ENCODE assay signal across 15 cellular contexts in genomic region chr11:68076371-68077042, GRCh38. TPM values are rescaled to one million over a fixed set of nuclear protein-coding genes. Genes with fewer than 3 reads are reported as not detected.
DNase-seq lines count a peak whose midpoint lies in the region; ATAC-seq, FAIRE-seq and TF ChIP-seq lines count a peak whose summit lies in the region.
"Had no signal": no experiment of that assay in that cellular context is flagged by ENCODE, and none has a peak within 500 bp of the region (broad histone marks: within the 10 kb centered on the region; RNA-seq: fewer than 3 reads in every experiment).

No MANE protein-coding gene starts in this region.

- H3K27ac ChIP-seq in A549 (no peak overlapping the region), GM12878 (ENCODE audit: control insufficient read depth, insufficient read depth) (no peak overlapping the region), ascending aorta (no peak overlapping the region), breast epithelium (no peak overlapping the region)
- H3K27ac ChIP-seq: colonic mucosa, gastrocnemius medialis, neutrophil, Peyer's patch had no signal

- TF ChIP-seq CTCF in A549 (IDR thresholded peaks at IDR 0.05) (0 out of 3 replicates have a peak, but pooled peaks have one; percentile 5), GM13977 (IDR thresholded peaks at IDR 0.05; ENCODE audit: extremely low read depth, insufficient read depth, missing control alignments) (peak; percentile 44), GM12878 (IDR thresholded peaks at IDR 0.05 in 2 of 3, conservative IDR thresholded peaks at IDR 0.05 in 1 of 3; ENCODE audit: control insufficient read depth in 2 of 3, extremely low read depth in 1 of 3, insufficient read depth in 1 of 3, low read depth in 3 of 3, low read length in 3 of 3) (peak; percentile 18 to 31 (median 27); a peak in 4 of 6 replicates), ascending aorta (IDR thresholded peaks at IDR 0.05) (no peak), breast epithelium (IDR thresholded peaks at IDR 0.05) (no peak)

- H3K9me3 ChIP-seq in A549 (no peaks in the 10 kb centered on the region), GM12878 (replicated peaks; ENCODE audit: control insufficient read depth, insufficient read depth, low read length) (no peaks in the 10 kb centered on the region), ascending aorta (no peaks in the 10 kb centered on the region), breast epithelium (no peaks in the 10 kb centered on the region)
- H3K9me3 ChIP-seq: colonic mucosa, gastrocnemius medialis, neutrophil, Peyer's patch had no signal

- peak in 1 of 2 experiments; percentile 36; a peak in 2 of 5 replicates for TF ChIP-seq RAD21 in A549 (conservative IDR thresholded peaks at IDR 0.05 in 1 of 2, IDR thresholded peaks at IDR 0.05 in 1 of 2)
- peak; percentile 39; the same call in 1 of the 2 replicates for TF ChIP-seq RAD21 in GM12878 (IDR thresholded peaks at IDR 0.05; ENCODE audit: insufficient read depth, low read depth, low read length)

- TF ChIP-seq POLR2A in A549 (IDR thresholded peaks at IDR 0.05; ENCODE audit: low read length) (no peak), GM12878 (IDR thresholded peaks at IDR 0.05; ENCODE audit: low read depth, low read length) (no peak), breast epithelium (IDR thresholded peaks at IDR 0.05) (no peak)

- no peak for FAIRE-seq in A549 (lab: Jason Lieb, UNC)
- FAIRE-seq in GM12878 (lab: Jason Lieb, UNC): no peak
- FAIRE-seq: urothelium cell line had no signal

- no peaks in the 10 kb centered on the region for H3K79me2 ChIP-seq in GM12878 (ENCODE audit: control insufficient read depth, insufficient read depth, low read length)

- in situ Hi-C loops in GM13977 (cut with MboI; ENCODE audit: low pct_unique_long_range_greater_than_20kb, low sequenced_read_pairs, unreplicated experiment): no loop called here
- in situ Hi-C loops in GM12878 (cut with MboI): no loop called here

- ATAC-seq in A549: peak in 1 of 2 experiments; percentile 64; a peak in 4 of 6 replicates
- ATAC-seq in GM12878: 0 out of 3 replicates have a peak, but pooled peaks have one; percentile 21
- ATAC-seq: gastrocnemius medialis had no signal

- H3K4me2 ChIP-seq in A549 (no peak overlapping the region), GM12878 (ENCODE audit: control insufficient read depth, insufficient read depth) (no peak overlapping the region)

- 70% methylated on average over 11 of the region's 11 CpGs for WGBS in A549 (ENCODE audit: missing lambda C conversion rate)
- WGBS in GM12878 (ENCODE audit: insufficient coverage, insufficient replicate concordance, low lambda C conversion rate, missing lambda C conversion rate): 85% methylated on average over 11 of the region's 11 CpGs

- H3K4me3 ChIP-seq in A549 (no peak overlapping the region), GM12878 (no peak overlapping the region), ascending aorta (no peak overlapping the region), breast epithelium (no peak overlapping the region)
- H3K4me3 ChIP-seq: colonic mucosa, gastrocnemius medialis, Peyer's patch had no signal

- no peaks in the 10 kb centered on the region for H4K20me1 ChIP-seq in GM12878 (ENCODE audit: control insufficient read depth, insufficient read depth)

- H2AFZ ChIP-seq in GM12878 (ENCODE audit: control insufficient read depth, low read depth, low read length): no peak overlapping the region

- CTCF ChIA-PET in A549 (lab: Yijun Ruan, JAX): interaction anchor here (1.0 to 1.3 kb wide), 3 partner anchors 11 to 133 kb away, joined by 3 to 5 read pairs (median 3); no protein-coding TSS in a partner anchor
- CTCF ChIA-PET in GM12878 (lab: Yijun Ruan, JAX): interaction anchor here (0.6 to 1.5 kb wide), 6 partner anchors 17 to 220 kb away, joined by 3 to 4 read pairs (median 3); no protein-coding TSS in a partner anchor

- peaks cover 15 to 27% of the 10 kb centered on the region in 2 experiments for H3K36me3 ChIP-seq in GM12878 (ENCODE audit: control insufficient read depth in 2 of 2, insufficient read depth in 2 of 2, low read length in 1 of 2)
- no peaks in the 10 kb centered on the region for H3K36me3 ChIP-seq in ascending aorta
- H3K36me3 ChIP-seq in breast epithelium: no peaks in the 10 kb centered on the region
- H3K36me3 ChIP-seq: colonic mucosa had no signal

- H3K27me3 ChIP-seq in GM12878 (replicated peaks in 1 of 2; ENCODE audit: control insufficient read depth in 2 of 2, insufficient read depth in 2 of 2, low read length in 1 of 2) (no peaks in the 10 kb centered on the region), ascending aorta (no peaks in the 10 kb centered on the region), breast epithelium (no peaks in the 10 kb centered on the region)
- H3K27me3 ChIP-seq: colonic mucosa, gastrocnemius medialis, neutrophil, Peyer's patch had no signal

- POLR2A ChIA-PET in A549 (lab: Yijun Ruan, JAX) (no interaction called here), GM12878 (lab: Charles Lee) (no interaction called here)

- no peak for DNase-seq in A549 (ENCODE audit: low read depth in 1 of 2, low spot score in 1 of 2)
- DNase-seq in GM13977 (ENCODE audit: low spot score): no peak
- no peak for DNase-seq in GM12878 (ENCODE audit: low read depth, low spot score)
- DNase-seq in left kidney (ENCODE audit: low read depth, low spot score): peak; percentile 25
- DNase-seq in ascending aorta (ENCODE audit: low spot score in 2 of 2): no peak
- DNase-seq in breast epithelium (ENCODE audit: low spot score in 2 of 2): no peak
- DNase-seq in activated CD4-positive, CD25-positive, alpha-beta regulatory T cell treated with anti-CD3 and anti-CD28 coated beads, Interleukin-2, amount 50 U/mL, for 72 hours: no peak
- DNase-seq in H4 (ENCODE audit: low spot score): no peak
- DNase-seq: activated naive CD8-positive, alpha-beta T cell treated with anti-CD3 and anti-CD28 coated beads for 36 hours; colonic mucosa; gastrocnemius medialis; NCI-H2171 treated with DMSO at 0.1 percent for 48 hours; Peyer's patch had no signal

- TF ChIP-seq EP300 in A549 (IDR thresholded peaks at IDR 0.05) (no peak), GM12878 (IDR thresholded peaks at IDR 0.05; ENCODE audit: borderline replicate concordance in 1 of 2, control insufficient read depth in 1 of 2, low read depth in 2 of 2, low read length in 2 of 2) (no peak)

- intact Hi-C loops in GM12878 (cut with micrococcal nuclease; ENCODE audit: unreplicated experiment): loop anchor here (2.0 kb wide), 1 partner anchor 42 kb away; no protein-coding TSS in a partner anchor
- intact Hi-C loops in ascending aorta (cut with DNase I): no loop called here
- intact Hi-C loops in breast epithelium (cut with DNase I; ENCODE audit: low total_unique reads): no loop called here

- BruUV-seq in GM12878 (replicated peaks; lab: Mats Ljungman, UMichigan): no TSS peak

- peaks cover 6% of the 10 kb centered on the region; the same call in 1 of the 3 replicates for H3K4me1 ChIP-seq in A549
- peaks cover 3% of the 10 kb centered on the region; the same call in 1 of the 2 replicates for H3K4me1 ChIP-seq in GM12878 (ENCODE audit: control insufficient read depth, insufficient read depth, low read length)
- no peaks in the 10 kb centered on the region for H3K4me1 ChIP-seq in ascending aorta
- no peaks in the 10 kb centered on the region for H3K4me1 ChIP-seq in breast epithelium
- H3K4me1 ChIP-seq: colonic mucosa, Peyer's patch had no signal

- SMC1A ChIA-PET in GM12878 (lab: Charles Lee; ENCODE audit: uncharacterized antibody, unreplicated experiment): interaction anchor here (0.6 to 2.5 kb wide), 4 partner anchors 20 to 45 kb away, joined by 3 to 15 read pairs (median 4); partner anchors contain the start of gene TCIRG1

- RAD21 ChIA-PET in GM12878 (lab: Charles Lee; ENCODE audit: unreplicated experiment): interaction anchor here (1.4 kb wide), 1 partner anchor 130 kb away, joined by 3 read pairs; no protein-coding TSS in a partner anchor

- no peak overlapping the region for H3K9ac ChIP-seq in GM12878 (ENCODE audit: control insufficient read depth, insufficient read depth, low read length)

RNA-seq across cellular contexts. Expression of gene TCIRG1, which starts 37.7 kb away (rescaled TPM):
- polyA plus RNA-seq in A549 (2011; rRNA removed) (36.3 and 49.4 TPM in 2 replicates), A549 (2017; fragmentation: RNase III; extraction: RNeasy Plus Mini Kit Qiagen cat#74134 plus additional on column Dnase treatment) (94.9 to 120 TPM (median 115 TPM) in 3 replicates), GM12878 (2011; rRNA removed) (20.8 and 51.2 TPM in 2 replicates), GM12878 (2014; fragmentation: Illumina TruSeq; extraction: Trizol) (3.0 and 18.6 TPM in 2 replicates), GM12878 (2014; fragmentation: Nextera tagmentation; extraction: Ambion mirVana) (1 to 10 TPM in 1 of 2 experiments, under 1 TPM in 1; 0.76 to 7.5 TPM), GM12878 (2014; rRNA removed) (218 and 238 TPM in 2 replicates), GM12878 (2016; fragmentation: Nextera tagmentation; extraction: Ambion mirVana) (100 to 1,000 TPM; 124 to 148 TPM)
- polyA plus RNA-seq in A549 (2012; cell fraction: cytosol; rRNA removed): 99.5 and 132 TPM in 2 replicates
- polyA plus RNA-seq in A549 (2012; cell fraction: nucleus; rRNA removed): 1,336 and 1,871 TPM in 2 replicates
- 33.0 and 50.4 TPM in 2 replicates for polyA minus RNA-seq in A549 (2011; rRNA and poly(A)+ RNA removed)
- 287 and 325 TPM in 2 replicates for total RNA-seq in GM12878 (2013; cell fraction: nucleolus; rRNA removed)
- total RNA-seq in GM12878 (2014; rRNA removed) (143 and 166 TPM in 2 replicates), GM12878 (2014; rRNA removed; fragmentation: Illumina TruSeq; extraction: Trizol) (18.9 and 20.4 TPM in 2 replicates), GM12878 (2021) (173 and 179 TPM in 2 replicates), ascending aorta (385 TPM), breast epithelium (100 to 1,000 TPM in 1 of 3 donors, 10 to 100 TPM in 2; 71.4 to 135 (median 90.3) TPM)
- 40.2 TPM for polyA plus RNA-seq in GM12878 (2011; ENCODE audit: low read depth)
- polyA plus RNA-seq in GM12878 (2011; cell fraction: cytosol; rRNA removed): 73.7 and 130 TPM in 2 replicates
- polyA plus RNA-seq in GM12878 (2011; cell fraction: nucleus; rRNA removed): 2,133 and 2,164 TPM in 2 replicates
- polyA plus RNA-seq in GM12878 (2012): 133 and 152 TPM in 2 replicates
- 36.7 and 83.1 TPM in 2 replicates for polyA minus RNA-seq in GM12878 (2011; rRNA and poly(A)+ RNA removed)
- 30.3 and 36.8 TPM in 2 replicates for polyA minus RNA-seq in GM12878 (2011; cell fraction: cytosol; rRNA and poly(A)+ RNA removed)
- 200 and 263 TPM in 2 replicates for polyA minus RNA-seq in GM12878 (2011; cell fraction: nucleus; rRNA and poly(A)+ RNA removed)
- total RNA-seq in H4 (2014; rRNA removed; shearing (Covaris generic)): 12.5 and 13.1 TPM in 2 replicates

RNA-seq across cellular contexts. Expression of gene CHKA, which starts 44.7 kb away (rescaled TPM):
- 19.4 and 21.7 TPM in 2 replicates for polyA plus RNA-seq in A549 (2011; rRNA removed)
- 10.4 and 12.1 TPM in 2 replicates for polyA plus RNA-seq in A549 (2012; cell fraction: cytosol; rRNA removed)
- polyA plus RNA-seq in A549 (2012; cell fraction: nucleus; rRNA removed): 38.4 and 61.2 TPM in 2 replicates
- 11.1 to 15.9 TPM (median 14.2 TPM) in 3 replicates for polyA plus RNA-seq in A549 (2017; fragmentation: RNase III; extraction: RNeasy Plus Mini Kit Qiagen cat#74134 plus additional on column Dnase treatment)
- polyA minus RNA-seq in A549 (2011; rRNA and poly(A)+ RNA removed): 18.3 and 22.4 TPM in 2 replicates
- total RNA-seq in GM12878 (2013; cell fraction: nucleolus; rRNA removed): 141 and 149 TPM in 2 replicates
- total RNA-seq in GM12878 (2014; rRNA removed): 21.9 and 25.0 TPM in 2 replicates
- 23.4 and 25.4 TPM in 2 replicates for total RNA-seq in GM12878 (2014; rRNA removed; fragmentation: Illumina TruSeq; extraction: Trizol)
- 21.2 and 23.6 TPM in 2 replicates for total RNA-seq in GM12878 (2021)
- 16.9 TPM for polyA plus RNA-seq in GM12878 (2011; ENCODE audit: low read depth)
- 27.6 and 32.8 TPM in 2 replicates for polyA plus RNA-seq in GM12878 (2011; rRNA removed)
- 18.6 and 19.7 TPM in 2 replicates for polyA plus RNA-seq in GM12878 (2011; cell fraction: cytosol; rRNA removed)
- 64.0 and 71.0 TPM in 2 replicates for polyA plus RNA-seq in GM12878 (2011; cell fraction: nucleus; rRNA removed)
- polyA plus RNA-seq in GM12878 (2012): 23.1 and 24.9 TPM in 2 replicates
- 20.6 and 33.6 TPM in 2 replicates for polyA plus RNA-seq in GM12878 (2014; fragmentation: Illumina TruSeq; extraction: Trizol)
- polyA plus RNA-seq in GM12878 (2014; fragmentation: Nextera tagmentation; extraction: Ambion mirVana): 1 to 10 TPM; 5.2 to 5.3 TPM
- polyA plus RNA-seq in GM12878 (2014; rRNA removed): 29.2 and 31.6 TPM in 2 replicates
- 10 to 100 TPM in 1 of 2 experiments, 1 to 10 TPM in 1; 5.3 to 15.6 TPM for polyA plus RNA-seq in GM12878 (2016; fragmentation: Nextera tagmentation; extraction: Ambion mirVana)
- 25.0 and 27.1 TPM in 2 replicates for polyA minus RNA-seq in GM12878 (2011; rRNA and poly(A)+ RNA removed)
- 7.3 and 10.0 TPM in 2 replicates for polyA minus RNA-seq in GM12878 (2011; cell fraction: cytosol; rRNA and poly(A)+ RNA removed)
- polyA minus RNA-seq in GM12878 (2011; cell fraction: nucleus; rRNA and poly(A)+ RNA removed): 12.7 and 23.2 TPM in 2 replicates
- 10.1 TPM for total RNA-seq in ascending aorta
- 10 to 100 TPM; 52.1 to 73.0 (median 71.7) TPM for total RNA-seq in breast epithelium
- 9.4 and 9.8 TPM in 2 replicates for total RNA-seq in H4 (2014; rRNA removed; shearing (Covaris generic))

RNA-seq across cellular contexts. Expression of gene NDUFS8, which starts 46.0 kb away (rescaled TPM):
- polyA plus RNA-seq in A549 (2011; rRNA removed) (71.0 and 73.7 TPM in 2 replicates), A549 (2017; fragmentation: RNase III; extraction: RNeasy Plus Mini Kit Qiagen cat#74134 plus additional on column Dnase treatment) (283 to 300 TPM (median 298 TPM) in 3 replicates), GM12878 (2011; rRNA removed) (17.7 and 41.5 TPM in 2 replicates), GM12878 (2014; fragmentation: Illumina TruSeq; extraction: Trizol) (13.1 and 44.4 TPM in 2 replicates), GM12878 (2014; fragmentation: Nextera tagmentation; extraction: Ambion mirVana) (10 to 100 TPM; 17.6 to 71.2 TPM), GM12878 (2014; rRNA removed) (214 and 239 TPM in 2 replicates), GM12878 (2016; fragmentation: Nextera tagmentation; extraction: Ambion mirVana) (100 to 1,000 TPM; 300 to 308 TPM)
- 361 and 428 TPM in 2 replicates for polyA plus RNA-seq in A549 (2012; cell fraction: cytosol; rRNA removed)
- polyA plus RNA-seq in A549 (2012; cell fraction: nucleus; rRNA removed): 379 and 494 TPM in 2 replicates
- polyA minus RNA-seq in A549 (2011; rRNA and poly(A)+ RNA removed): 93.4 and 105 TPM in 2 replicates
- total RNA-seq in GM12878 (2013; cell fraction: nucleolus; rRNA removed): 26.5 and 35.4 TPM in 2 replicates
- total RNA-seq in GM12878 (2014; rRNA removed) (224 and 238 TPM in 2 replicates), GM12878 (2014; rRNA removed; fragmentation: Illumina TruSeq; extraction: Trizol) (67.9 and 69.2 TPM in 2 replicates), GM12878 (2021) (169 and 176 TPM in 2 replicates), ascending aorta (316 TPM), breast epithelium (100 to 1,000 TPM; 105 to 117 (median 117) TPM)
- 53.0 TPM for polyA plus RNA-seq in GM12878 (2011; ENCODE audit: low read depth)
- polyA plus RNA-seq in GM12878 (2011; cell fraction: cytosol; rRNA removed): 87.4 and 156 TPM in 2 replicates
- polyA plus RNA-seq in GM12878 (2011; cell fraction: nucleus; rRNA removed): 97.0 and 109 TPM in 2 replicates
- 86.6 and 93.3 TPM in 2 replicates for polyA plus RNA-seq in GM12878 (2012)
- polyA minus RNA-seq in GM12878 (2011; rRNA and poly(A)+ RNA removed): 41.8 and 80.4 TPM in 2 replicates
- 42.0 and 51.3 TPM in 2 replicates for polyA minus RNA-seq in GM12878 (2011; cell fraction: cytosol; rRNA and poly(A)+ RNA removed)
- polyA minus RNA-seq in GM12878 (2011; cell fraction: nucleus; rRNA and poly(A)+ RNA removed): 30.9 and 54.5 TPM in 2 replicates
- 138 and 167 TPM in 2 replicates for total RNA-seq in H4 (2014; rRNA removed; shearing (Covaris generic))

Comparison
In these comparisons a context has a peak if more than half of its experiments do, and no peak if none do; other contexts are left out.
1. CTCF ChIP-seq: peak in A549 (single experiment), GM13977 (single experiment) and GM12878 (3 of 3); none in ascending aorta (0 of 3) and breast epithelium (0 of 3).
2. Of the 24 proteins assayed by ChIP-seq in both GM12878 and A549: peak only in GM12878: none; only in A549: none; in both: CTCF; in neither: 22; mixed calls (peak in some experiments, not most) for 1.